ENCODE assay signal across 23 cellular contexts in the genomic region with DNA sequence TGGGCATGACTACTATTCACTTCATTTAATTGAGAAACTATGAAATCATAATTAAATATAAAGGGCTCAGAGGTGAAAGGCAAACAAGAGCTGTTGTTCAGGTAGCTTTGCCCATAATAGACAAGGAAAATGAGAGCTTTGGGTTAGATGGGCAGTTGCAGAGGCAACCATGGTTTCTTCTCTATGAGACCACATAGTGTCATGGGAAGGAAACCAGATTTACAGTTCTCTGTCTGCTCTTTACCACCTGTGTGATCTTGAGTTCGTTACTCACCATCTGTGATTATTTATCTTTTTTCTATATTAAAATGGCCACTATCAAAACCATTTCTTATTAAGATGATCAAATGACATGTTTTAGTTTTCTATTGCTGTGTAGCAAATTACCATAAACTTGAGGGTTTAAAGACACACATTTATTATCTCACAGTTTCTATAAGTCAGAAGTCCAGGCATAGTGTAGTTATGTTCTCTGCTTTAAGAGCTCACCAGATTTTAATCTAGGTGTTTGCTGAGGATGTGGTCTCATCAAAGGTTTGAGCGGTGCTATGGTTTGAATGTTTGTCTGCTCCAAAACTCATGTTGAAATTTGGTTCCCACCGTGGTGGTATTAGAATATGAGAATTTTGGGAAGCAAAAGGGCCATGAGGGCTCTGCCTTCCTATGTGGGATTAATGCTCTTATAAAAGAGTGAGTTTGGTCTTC. TPM values are rescaled to one million over a fixed set of nuclear protein-coding genes. Genes with fewer than 3 reads are reported as not detected.
DNase-seq lines count a peak whose midpoint lies in the region; ATAC-seq and TF ChIP-seq lines count a peak whose summit lies in the region.
"Had no signal": no experiment of that assay in that cellular context is flagged by ENCODE, and none has a peak within 500 bp of the region (broad histone marks: within the 10 kb centered on the region; RNA-seq: fewer than 3 reads in every experiment).

No MANE protein-coding gene starts in this region.

- intact Hi-C loops in activated CD4-positive, alpha-beta memory T cell treated with anti-CD3 and anti-CD28 coated beads for 36 hours (cut with micrococcal nuclease) = loop anchor here (2.0 to 10.0 kb wide), 3 partner anchors 13 to 961 kb away; no protein-coding TSS in a partner anchor
- intact Hi-C loops in gastrocnemius medialis (cut with DNase I; ENCODE audit: low total_unique reads) = no loop called here

- H3K36me3 Mint-ChIP-seq in activated naive CD4-positive, alpha-beta T cell treated with anti-CD3 and anti-CD28 coated beads, Interleukin-2, amount 50 U/mL, for 24 hours = peaks cover 15% of the 10 kb centered on the region
- H3K36me3 Mint-ChIP-seq in activated CD4-positive, alpha-beta memory T cell treated with anti-CD3 and anti-CD28 coated beads for 36 hours = peaks cover 24% of the 10 kb centered on the region

- TF ChIP-seq POLR2A in gastrocnemius medialis (IDR thresholded peaks at IDR 0.05) = no peak

- CTCF ChIA-PET in activated CD4-positive, alpha-beta memory T cell treated with anti-CD3 and anti-CD28 coated beads for 36 hours (lab: Charles Lee) = interaction anchor here (1.0 to 17.6 kb wide), 5 partner anchors 9 to 23 kb away, joined by 3 to 527 read pairs (median 4); no protein-coding TSS in a partner anchor

- H3K27ac Mint-ChIP-seq in activated naive CD4-positive, alpha-beta T cell treated with anti-CD3 and anti-CD28 coated beads, Interleukin-2, amount 50 U/mL, for 24 hours = peak overlapping the region; percentile 84
- H3K27ac Mint-ChIP-seq in activated CD4-positive, alpha-beta memory T cell treated with anti-CD3 and anti-CD28 coated beads for 36 hours = peak overlapping the region; percentile 78
- H3K27ac Mint-ChIP-seq in stimulated activated naive CD8-positive, alpha-beta T cell treated with anti-CD3 and anti-CD28 coated beads, Interleukin-15, amount 100 ng/mL, for 72 hours = no peak overlapping the region
- H3K27ac Mint-ChIP-seq: endodermal cell had no signal

- peaks cover 79% of the 10 kb centered on the region for H3K4me1 Mint-ChIP-seq in activated naive CD4-positive, alpha-beta T cell treated with anti-CD3 and anti-CD28 coated beads, Interleukin-2, amount 50 U/mL, for 24 hours
- peaks cover 82% of the 10 kb centered on the region for H3K4me1 Mint-ChIP-seq in activated CD4-positive, alpha-beta memory T cell treated with anti-CD3 and anti-CD28 coated beads for 36 hours (ENCODE audit: low read depth)
- H3K4me1 Mint-ChIP-seq in stimulated activated naive CD8-positive, alpha-beta T cell treated with anti-CD3 and anti-CD28 coated beads, Interleukin-15, amount 100 ng/mL, for 72 hours = peaks cover 64% of the 10 kb centered on the region
- H3K4me1 Mint-ChIP-seq: endodermal cell had no signal

- no peak for DNase-seq in activated naive CD4-positive, alpha-beta T cell treated with anti-CD3 and anti-CD28 coated beads, Interleukin-2, amount 50 U/mL, for 16 hours
- DNase-seq in activated CD4-positive, alpha-beta memory T cell treated with anti-CD3 and anti-CD28 coated beads for 36 hours = no peak
- peak in 1 of 3 donors; percentile 9 for DNase-seq in effector memory CD4-positive, alpha-beta T cell
- DNase-seq in stimulated activated naive CD8-positive, alpha-beta T cell treated with anti-CD3 and anti-CD28 coated beads, Interleukin-15, amount 100 ng/mL, for 72 hours = peak in 1 of 2 donors; percentile 48
- no peak for DNase-seq in gastrocnemius medialis
- DNase-seq in stimulated activated CD4-positive, alpha-beta T cell treated with anti-CD3 and anti-CD28 coated beads, Interleukin-2, amount 100 ng/mL, for 48 hours = no peak
- DNase-seq: activated CD4-positive, CD25-positive, alpha-beta regulatory T cell treated with anti-CD3 and anti-CD28 coated beads, Interleukin-2, amount 50 U/mL, for 72 hours; DMS79 treated with DMSO at 0.1 percent for 48 hours; endodermal cell; left ventricle myocardium inferior; MM.1S; NCI-H2227 treated with DMSO at 0.1 percent for 48 hours; occipital lobe; tibial artery had no signal

- no peaks in the 10 kb centered on the region for H3K27me3 Mint-ChIP-seq in activated naive CD4-positive, alpha-beta T cell treated with anti-CD3 and anti-CD28 coated beads, Interleukin-2, amount 50 U/mL, for 24 hours
- no peaks in the 10 kb centered on the region for H3K27me3 Mint-ChIP-seq in activated CD4-positive, alpha-beta memory T cell treated with anti-CD3 and anti-CD28 coated beads for 36 hours
- H3K27me3 Mint-ChIP-seq in stimulated activated naive CD8-positive, alpha-beta T cell treated with anti-CD3 and anti-CD28 coated beads, Interleukin-15, amount 100 ng/mL, for 72 hours = no peaks in the 10 kb centered on the region

- H3K9me3 Mint-ChIP-seq in activated naive CD4-positive, alpha-beta T cell treated with anti-CD3 and anti-CD28 coated beads, Interleukin-2, amount 50 U/mL, for 24 hours = no peaks in the 10 kb centered on the region
- peaks cover 3% of the 10 kb centered on the region for H3K9me3 Mint-ChIP-seq in activated CD4-positive, alpha-beta memory T cell treated with anti-CD3 and anti-CD28 coated beads for 36 hours
- no peaks in the 10 kb centered on the region for H3K9me3 Mint-ChIP-seq in stimulated activated naive CD8-positive, alpha-beta T cell treated with anti-CD3 and anti-CD28 coated beads, Interleukin-15, amount 100 ng/mL, for 72 hours

- H3K4me1 ChIP-seq in effector memory CD4-positive, alpha-beta T cell (ENCODE audit: control insufficient read depth, insufficient read depth, low read length, poor library complexity, severe bottlenecking) = peaks cover 48% of the 10 kb centered on the region
- H3K4me1 ChIP-seq in gastrocnemius medialis = no peaks in the 10 kb centered on the region
- H3K4me1 ChIP-seq: ascending aorta, right atrium auricular region, tibial artery had no signal

- no peaks in the 10 kb centered on the region for H3K27me3 ChIP-seq in effector memory CD4-positive, alpha-beta T cell (replicated peaks; ENCODE audit: control insufficient read depth, insufficient read depth, low read length, poor library complexity, severe bottlenecking)
- H3K27me3 ChIP-seq in gastrocnemius medialis = no peaks in the 10 kb centered on the region
- H3K27me3 ChIP-seq: ascending aorta, right atrium auricular region, tibial artery had no signal

- TF ChIP-seq CTCF in gastrocnemius medialis (IDR thresholded peaks at IDR 0.05 in 4 of 5, conservative IDR thresholded peaks at IDR 0.05 in 1 of 5) = no peak

- H3K36me3 ChIP-seq in effector memory CD4-positive, alpha-beta T cell (ENCODE audit: control insufficient read depth, insufficient read depth, low read length) = no peaks in the 10 kb centered on the region
- no peaks in the 10 kb centered on the region for H3K36me3 ChIP-seq in gastrocnemius medialis
- H3K36me3 ChIP-seq: ascending aorta, right atrium auricular region, tibial artery had no signal

- H3K9me3 ChIP-seq in effector memory CD4-positive, alpha-beta T cell (ENCODE audit: control insufficient read depth, low read length) = no peaks in the 10 kb centered on the region
- no peaks in the 10 kb centered on the region for H3K9me3 ChIP-seq in gastrocnemius medialis
- H3K9me3 ChIP-seq: ascending aorta, right atrium auricular region had no signal

- H3K27ac ChIP-seq in effector memory CD4-positive, alpha-beta T cell (ENCODE audit: insufficient read depth, low read length, poor library complexity, severe bottlenecking) = peak overlapping the region; percentile 59
- no peak overlapping the region for H3K27ac ChIP-seq in gastrocnemius medialis
- H3K27ac ChIP-seq: ascending aorta, HL-60, left ventricle myocardium inferior, right atrium auricular region, tibial artery had no signal

- ATAC-seq in stimulated activated naive CD8-positive, alpha-beta T cell treated with anti-CD3 and anti-CD28 coated beads, Interleukin-15, amount 100 ng/mL, for 72 hours = peak; percentile 90
- ATAC-seq in GM18511 (IDR thresholded peaks at IDR 0.05; ENCODE audit: unreplicated experiment) = no peak
- ATAC-seq in gastrocnemius medialis = no peak

- POLR2A ChIA-PET in activated CD4-positive, alpha-beta memory T cell treated with anti-CD3 and anti-CD28 coated beads for 36 hours (lab: Charles Lee) = interaction anchor here (0.6 to 1.4 kb wide), 5 partner anchors 9 to 38 kb away, joined by 3 to 4 read pairs (median 3); no protein-coding TSS in a partner anchor

- in situ Hi-C loops in gastrocnemius medialis (cut with MboI; ENCODE audit: low sequenced_read_pairs in 4 of 4) = no loop called here

- H3K4me3 ChIP-seq in effector memory CD4-positive, alpha-beta T cell (ENCODE audit: insufficient read depth, low read depth, low read length, poor library complexity, severe bottlenecking) = no peak overlapping the region
- H3K4me3 ChIP-seq in gastrocnemius medialis = no peak overlapping the region
- H3K4me3 ChIP-seq: ascending aorta, left ventricle myocardium inferior, right atrium auricular region, tibial artery had no signal

- H3K4me3 Mint-ChIP-seq in activated naive CD4-positive, alpha-beta T cell treated with anti-CD3 and anti-CD28 coated beads, Interleukin-2, amount 50 U/mL, for 24 hours = peak overlapping the region; percentile 42
- no peak overlapping the region for H3K4me3 Mint-ChIP-seq in activated CD4-positive, alpha-beta memory T cell treated with anti-CD3 and anti-CD28 coated beads for 36 hours
- H3K4me3 Mint-ChIP-seq in stimulated activated naive CD8-positive, alpha-beta T cell treated with anti-CD3 and anti-CD28 coated beads, Interleukin-15, amount 100 ng/mL, for 72 hours = peak overlapping the region in 1 of 2 donors; percentile 60
- H3K4me3 Mint-ChIP-seq: endodermal cell had no signal

RNA-seq across cellular contexts. Expression of a gene that starts 38.3 kb away (rescaled TPM):
- total RNA-seq in activated CD4-positive, alpha-beta memory T cell treated with anti-CD3 and anti-CD28 coated beads for 36 hours = not detected
- not detected for total RNA-seq in gastrocnemius medialis
- total RNA-seq: left ventricle myocardium inferior, right atrium auricular region had no signal

RNA-seq across cellular contexts. Expression of a gene that starts 49.3 kb away (rescaled TPM):
- total RNA-seq in activated CD4-positive, alpha-beta memory T cell treated with anti-CD3 and anti-CD28 coated beads for 36 hours = not detected
- total RNA-seq in gastrocnemius medialis = not detected
- total RNA-seq: ascending aorta; chondrocyte; endodermal cell; fibroblast of lung; left ventricle myocardium inferior; mononuclear cell; occipital lobe; right atrium auricular region; T-helper 2 cell treated with Interferon-gamma antibody and Interleukin-4, amounts not matched to agents 100 ng/mL and 5 ng/mL, for 36 hours had no signal

RNA-seq across cellular contexts. Expression of a gene that starts 50.3 kb away (rescaled TPM):
- total RNA-seq in activated CD4-positive, alpha-beta memory T cell treated with anti-CD3 and anti-CD28 coated beads for 36 hours = 100 to 1,000 TPM in 1 of 2 experiments, 10 to 100 TPM in 1; 98.5 to 102 TPM
- 10 to 100 TPM; 25.1 to 33.4 (median 27.7) TPM for total RNA-seq in gastrocnemius medialis

Comparison
In these comparisons a context has a peak if more than half of its experiments do, and no peak if none do; other contexts are left out.
1. H3K27ac Mint-ChIP-seq: peak in activated naive CD4-positive, alpha-beta T cell treated with anti-CD3 and anti-CD28 coated beads, Interleukin-2, amount 50 U/mL, for 24 hours (single experiment) and activated CD4-positive, alpha-beta memory T cell treated with anti-CD3 and anti-CD28 coated beads for 36 hours (single experiment); none in stimulated activated naive CD8-positive, alpha-beta T cell treated with anti-CD3 and anti-CD28 coated beads, Interleukin-15, amount 100 ng/mL, for 72 hours (0 of 2).